8 cellular contexts compared by ENCODE assay signal in the genomic region with DNA sequence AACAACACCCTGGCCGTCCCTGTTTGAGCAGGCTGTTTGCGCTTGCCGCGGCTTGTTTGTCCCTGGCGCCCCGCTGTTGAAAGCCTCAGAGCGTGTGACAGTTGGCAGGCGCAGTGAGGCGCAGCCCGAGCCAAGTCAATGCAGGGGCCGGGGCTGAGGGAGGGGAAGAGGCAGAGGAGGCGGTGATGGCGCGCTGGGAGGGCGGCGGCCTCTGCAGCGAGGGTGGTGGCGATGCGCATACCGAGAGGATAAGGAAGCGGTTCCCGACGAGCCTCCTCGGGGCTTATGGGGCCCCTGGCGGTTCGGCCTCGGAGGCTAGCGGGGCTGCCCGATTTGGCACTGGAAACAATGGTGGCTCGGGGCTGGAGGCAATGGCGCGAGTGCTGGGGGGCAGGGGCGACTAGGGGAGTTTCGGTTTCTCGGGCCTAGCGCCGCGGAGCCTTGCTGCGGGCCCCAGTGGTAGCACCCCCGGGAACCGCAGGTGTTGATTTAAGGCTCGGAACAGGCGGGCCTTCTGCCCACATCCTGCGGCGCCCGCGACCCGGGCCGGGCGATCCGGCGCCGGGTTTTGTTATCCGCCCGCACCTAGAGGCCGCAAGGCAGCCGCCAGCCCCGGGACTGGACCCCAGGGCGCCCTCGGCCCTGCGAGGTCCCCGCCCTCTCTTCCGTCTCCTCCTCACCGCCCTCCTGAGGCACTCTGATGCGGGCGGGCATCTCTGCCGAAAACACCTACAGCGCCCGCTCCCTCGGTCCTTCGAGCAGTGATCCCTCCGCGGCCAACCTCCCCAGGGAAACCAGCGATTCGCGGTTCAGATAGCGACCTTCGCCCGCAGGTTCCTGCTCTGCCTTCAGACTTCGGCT. TPM values are rescaled to one million over a fixed set of nuclear protein-coding genes. Genes with fewer than 3 reads are reported as not detected.
DNase-seq lines count a peak whose midpoint lies in the region; ATAC-seq, FAIRE-seq and TF ChIP-seq lines count a peak whose summit lies in the region.

No MANE protein-coding gene starts in this region.

- H3K27me3 ChIP-seq in adrenal gland = no peaks in the 10 kb centered on the region
- no peaks in the 10 kb centered on the region for H3K27me3 ChIP-seq in heart right ventricle
- H3K27me3 ChIP-seq in upper lobe of left lung = no peaks in the 10 kb centered on the region

- H3K9me3 ChIP-seq in adrenal gland (replicated peaks in 1 of 3) = no peaks in the 10 kb centered on the region
- no peaks in the 10 kb centered on the region for H3K9me3 ChIP-seq in heart right ventricle
- no peaks in the 10 kb centered on the region for H3K9me3 ChIP-seq in upper lobe of left lung

- DNase-seq in GM12891 (ENCODE audit: insufficient read length, low spot score) (peak; percentile 57), NCI-H1436 (lab: John Stamatoyannopoulos, UW) (peak; percentile 94), SW480 (ENCODE audit: low spot score) (peak; percentile 98), adrenal gland (peak; percentile 88 to 95 (median 92)), heart right ventricle (peak; percentile 91 to 93), posterior cingulate gyrus (peak; percentile 84 to 98 (median 92)), upper lobe of left lung (peak; percentile 95 to 99)

- H3K36me3 ChIP-seq in adrenal gland (replicated peaks in 1 of 2) (no peaks in the 10 kb centered on the region), heart right ventricle (no peaks in the 10 kb centered on the region), upper lobe of left lung (no peaks in the 10 kb centered on the region)

- FAIRE-seq in GM12891 (lab: Jason Lieb, UNC) = peak; percentile 98

- peak overlapping the region; percentile 54 to 87 (median 66) for H3K4me3 ChIP-seq in adrenal gland
- peak overlapping the region; percentile 73 to 93 (median 88) for H3K4me3 ChIP-seq in heart right ventricle
- peak overlapping the region; percentile 69 to 94 (median 80) for H3K4me3 ChIP-seq in upper lobe of left lung

- TF ChIP-seq POLR2A in GM12891 (IDR thresholded peaks at IDR 0.05; ENCODE audit: low read depth, low read length) (peak; percentile 48; the same call in 1 of the 2 replicates), adrenal gland (IDR thresholded peaks at IDR 0.05) (peak; percentile 65 to 88), upper lobe of left lung (IDR thresholded peaks at IDR 0.05) (peak; percentile 46 to 84 (median 70))

- TF ChIP-seq CTCF in adrenal gland (IDR thresholded peaks at IDR 0.05) (peak in 2 of 6 experiments; percentile 23 to 47), heart right ventricle (IDR thresholded peaks at IDR 0.05) (peak in 3 of 9 donors; percentile 2 to 27 (median 16)), upper lobe of left lung (IDR thresholded peaks at IDR 0.05) (peak in 4 of 6 experiments; percentile 42 to 64 (median 50))

- peaks cover 23 to 42% of the 10 kb centered on the region in 2 donors for H3K4me1 ChIP-seq in adrenal gland (replicated peaks in 1 of 2)
- H3K4me1 ChIP-seq in heart right ventricle = peaks cover 0 to 61% (median 40%) of the 10 kb centered on the region in 9 donors
- H3K4me1 ChIP-seq in upper lobe of left lung = peaks cover 27 to 39% (median 31%) of the 10 kb centered on the region in 4 donors

- TF ChIP-seq EP300 in upper lobe of left lung (IDR thresholded peaks at IDR 0.05) = peak in 1 of 4 donors; percentile 59

- H3K27ac ChIP-seq in adrenal gland (peak overlapping the region; percentile 87 to 96 (median 91)), heart right ventricle (peak overlapping the region; percentile 94 to 99 (median 97)), upper lobe of left lung (peak overlapping the region; percentile 95 to 99 (median 96))

- peak; percentile 65 for ATAC-seq in HG02840 (IDR thresholded peaks at IDR 0.05; ENCODE audit: low FRiP score, unreplicated experiment)
- peak; percentile 86 to 95 (median 91) for ATAC-seq in heart right ventricle
- ATAC-seq in upper lobe of left lung (ENCODE audit: low FRiP score in 2 of 2) = peak; percentile 95 to 97

- intact Hi-C loops in adrenal gland (cut with DNase I) = loop anchor here (10.0 kb wide), 2 partner anchors 60 kb away; a partner anchor contains a TSS
- intact Hi-C loops in heart right ventricle (cut with DNase I) = loop anchor here in 7 of 10 donors (5.0 to 10.0 kb wide), 7 partner anchors 37 to 130 kb away; a partner anchor contains a TSS
- intact Hi-C loops in posterior cingulate gyrus (cut with DNase I) = loop anchor here (2.0 to 10.0 kb wide), 4 partner anchors 126 to 1840 kb away; a partner anchor contains a TSS

- 0 to 1% (median 0%) methylated on average over 31 to 80 of the region's 80 CpGs for WGBS in adrenal gland, 4 donors
- WGBS in heart right ventricle, 2 donors = 0 to 1% methylated on average over 80 of the region's 80 CpGs
- 0% methylated on average over 35 to 57 of the region's 80 CpGs for WGBS in upper lobe of left lung, 2 donors

TF ChIP-seq in GM12891, 5 proteins besides CTCF, POLR2A, EP300 and RAD21:
- TF ChIP-seq POU2F2 (IDR thresholded peaks at IDR 0.05; ENCODE audit: low read depth, low read length) (peak; percentile 52; the same call in 1 of the 2 replicates), SPI1 (IDR thresholded peaks at IDR 0.05; ENCODE audit: low read depth, low read length) (no peak), PAX5 (IDR thresholded peaks at IDR 0.05; ENCODE audit: insufficient read depth, low read length, severe bottlenecking) (peak; percentile 83), POLR2AphosphoS5 (IDR thresholded peaks at IDR 0.05; ENCODE audit: low read depth, low read length) (peak; percentile 67), TAF1 (IDR thresholded peaks at IDR 0.05; ENCODE audit: low read depth, low read length) (peak; percentile 44; the same call in 1 of the 2 replicates)

RNA-seq across cellular contexts. Expression of a gene that starts 1.0 kb away (rescaled TPM):
- 9.2 TPM for polyA plus RNA-seq in GM12891 (2012; ENCODE audit: low read depth, missing spikeins)
- total RNA-seq in adrenal gland = 10 to 100 TPM; 13.1 to 35.4 (median 22.2) TPM
- polyA plus RNA-seq in adrenal gland = 1 to 10 TPM; 2.3 to 9.8 (median 3.2) TPM
- 10 to 100 TPM; 46.7 to 87.4 (median 70.0) TPM for total RNA-seq in heart right ventricle
- 1 to 10 TPM; 5.4 to 7.8 TPM for polyA plus RNA-seq in heart right ventricle
- 10 to 100 TPM; 28.9 to 67.2 (median 42.7) TPM for total RNA-seq in upper lobe of left lung

RNA-seq across cellular contexts. Expression of a gene that starts 58.6 kb away (rescaled TPM):
- polyA plus RNA-seq in GM12891 (2012; ENCODE audit: low read depth, missing spikeins) = 3.3 TPM
- total RNA-seq in adrenal gland (10 to 100 TPM in 5 of 8 donors, 1 to 10 TPM in 3; 2.6 to 32.1 (median 12.6) TPM), heart right ventricle (10 to 100 TPM in 1 of 10 donors, 1 to 10 TPM in 7, under 1 TPM in 2; 0.92 to 29.7 (median 5.9) TPM), upper lobe of left lung (10 to 100 TPM; 19.9 to 24.8 (median 22.1) TPM)
- polyA plus RNA-seq in adrenal gland (1 to 10 TPM in 2 of 3 donors, under 1 TPM in 1; 0.94 to 3.3 (median 1.7) TPM), heart right ventricle (1 to 10 TPM; 3.0 to 5.2 TPM)

Comparison
In these comparisons a context has a peak if more than half of its experiments do, and no peak if none do; other contexts are left out.
1. Peak in every context shown above with its lines: DNase-seq, ATAC-seq, H3K4me3 ChIP-seq and H3K27ac ChIP-seq.